In the genomic region with DNA sequence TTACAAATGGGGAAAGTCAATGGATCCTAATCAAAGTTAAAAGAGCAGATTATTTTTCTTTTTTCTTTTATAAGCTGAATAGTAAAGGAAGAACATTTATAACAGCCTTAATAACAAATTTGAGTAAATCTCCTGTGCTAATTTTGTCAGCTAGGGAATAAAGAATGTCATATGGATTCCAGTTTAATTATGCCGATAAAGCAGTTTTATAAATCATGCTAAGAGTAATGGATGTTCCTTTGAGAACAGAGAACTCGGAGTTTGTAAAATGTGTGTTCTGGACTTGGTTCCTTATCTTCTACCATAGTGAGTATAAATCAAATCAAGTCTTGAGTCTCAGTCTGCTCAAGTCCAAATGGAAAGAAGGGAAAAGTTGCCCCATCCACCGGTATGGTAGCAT, we compare ENCODE assay signal across 26 cellular contexts.
"Had no signal": no experiment of that assay in that cellular context is flagged by ENCODE, and none has a peak within 500 bp of the region (broad histone marks: within the 10 kb centered on the region; RNA-seq: fewer than 3 reads in every experiment).

No MANE protein-coding gene starts in this region.

- H3K4me3 ChIP-seq: esophagus squamous epithelium, gastrocnemius medialis, heart right ventricle, left lung, lower lobe of right lung, mucosa of descending colon had no signal

- H3K36me3 ChIP-seq: esophagus squamous epithelium, gastrocnemius medialis, left lung, lower lobe of right lung had no signal

- H3K27me3 ChIP-seq: esophagus squamous epithelium, gastrocnemius medialis, heart right ventricle, left lung had no signal

- ATAC-seq: effector memory CD8-positive, alpha-beta T cell; esophagus mucosa; gastrocnemius medialis; heart right ventricle; left cardiac atrium; left lung; left ventricle myocardium superior; lower lobe of right lung; mucosa of descending colon; naive thymus-derived CD8-positive, alpha-beta T cell had no signal

- H3K4me1 ChIP-seq: esophagus squamous epithelium, gastrocnemius medialis, heart right ventricle, left lung, lower lobe of right lung had no signal

- FAIRE-seq: endometrium, islet of Langerhans, keratinocyte had no signal

- H3K9me3 ChIP-seq: esophagus squamous epithelium, gastrocnemius medialis, heart right ventricle, left lung, lower lobe of right lung, mucosa of descending colon had no signal

- H3K27ac ChIP-seq: epithelial cell of prostate, esophagus squamous epithelium, gastrocnemius medialis, heart right ventricle, left lung, lower lobe of right lung had no signal

- DNase-seq: cortex of kidney; effector CD8-positive, alpha-beta T cell; effector memory CD8-positive, alpha-beta T cell; endodermal cell; erythroblast; esophagus squamous epithelium; foreskin fibroblast; foreskin melanocyte; gastrocnemius medialis; glutamatergic neuron; head of caudate nucleus; heart right ventricle; hippocampal formation; left cardiac atrium; left lung; left ventricle myocardium superior; lower lobe of right lung; mesenchymal stem cell; mucosa of descending colon; naive B cell; naive thymus-derived CD8-positive, alpha-beta T cell had no signal
